ENCODE assay signal across 14 cellular contexts in genomic region chr2:241308832-241309500, GRCh38. TPM values are rescaled to one million over a fixed set of nuclear protein-coding genes. Genes with fewer than 3 reads are reported as not detected.
DNase-seq lines count a peak whose midpoint lies in the region; ATAC-seq, FAIRE-seq and TF ChIP-seq lines count a peak whose summit lies in the region.
"Had no signal": no experiment of that assay in that cellular context is flagged by ENCODE, and none has a peak within 500 bp of the region (broad histone marks: within the 10 kb centered on the region; RNA-seq: fewer than 3 reads in every experiment).

No MANE protein-coding gene starts in this region.

- H3K36me3 Mint-ChIP-seq in activated CD4-positive, alpha-beta T cell treated with anti-CD3 and anti-CD28 coated beads, Interleukin-2, amount 10 ng/mL, durations not matched to agents 7 days and 5 days (ENCODE audit: low read depth) = peaks cover 24% of the 10 kb centered on the region
- H3K36me3 Mint-ChIP-seq in activated B cell treated with CpG ODN at 0.5 μM for 24 hours (ENCODE audit: low read depth) = no peaks in the 10 kb centered on the region
- H3K36me3 Mint-ChIP-seq: IgD-negative memory B cell had no signal

- CTCF ChIA-PET in activated CD4-positive, alpha-beta T cell treated with anti-CD3 and anti-CD28 coated beads, Interleukin-2, amount 10 ng/mL, durations not matched to agents 7 days and 5 days (lab: Charles Lee) = no interaction called here
- CTCF ChIA-PET in activated B cell treated with CpG ODN at 0.5 μM for 24 hours (lab: Charles Lee) = interaction anchor here (1.0 kb wide), 1 partner anchor 83 kb away, joined by 3 read pairs; no protein-coding TSS in a partner anchor

- WGBS in spleen, 5 donors = 87 to 95% (median 90%) methylated on average over 18 of the region's 18 CpGs
- WGBS in tibial nerve, 2 donors = 85 to 89% methylated on average over 18 of the region's 18 CpGs

- FAIRE-seq in urothelium cell line (lab: Jason Lieb, UNC) = no peak
- FAIRE-seq: A204.1 had no signal

- peak overlapping the region; percentile 37 for H3K4me3 Mint-ChIP-seq in activated CD4-positive, alpha-beta T cell treated with anti-CD3 and anti-CD28 coated beads, Interleukin-2, amount 10 ng/mL, durations not matched to agents 7 days and 5 days
- H3K4me3 Mint-ChIP-seq in activated B cell treated with CpG ODN at 0.5 μM for 24 hours = no peak overlapping the region

- H3K27me3 Mint-ChIP-seq in activated CD4-positive, alpha-beta T cell treated with anti-CD3 and anti-CD28 coated beads, Interleukin-2, amount 10 ng/mL, durations not matched to agents 7 days and 5 days = no peaks in the 10 kb centered on the region
- no peaks in the 10 kb centered on the region for H3K27me3 Mint-ChIP-seq in activated B cell treated with CpG ODN at 0.5 μM for 24 hours
- H3K27me3 Mint-ChIP-seq: IgD-negative memory B cell had no signal

- H3K4me1 Mint-ChIP-seq in activated CD4-positive, alpha-beta T cell treated with anti-CD3 and anti-CD28 coated beads, Interleukin-2, amount 10 ng/mL, durations not matched to agents 7 days and 5 days = peaks cover 80% of the 10 kb centered on the region
- peaks cover 75% of the 10 kb centered on the region for H3K4me1 Mint-ChIP-seq in activated B cell treated with CpG ODN at 0.5 μM for 24 hours

- H3K27ac ChIP-seq in spleen = peak overlapping the region in 6 of 8 donors; percentile 0 to 64 (median 52)
- H3K27ac ChIP-seq in tibial nerve = no peak overlapping the region
- H3K27ac ChIP-seq: SJSA1 had no signal

- H3K4me3 ChIP-seq in spleen (no peak overlapping the region), tibial nerve (no peak overlapping the region)
- H3K4me3 ChIP-seq: SJSA1, skin epidermis, transverse colon had no signal

- no peak for TF ChIP-seq EP300 in tibial nerve (IDR thresholded peaks at IDR 0.05)

- POLR2A ChIA-PET in activated CD4-positive, alpha-beta T cell treated with anti-CD3 and anti-CD28 coated beads, Interleukin-2, amount 10 ng/mL, durations not matched to agents 7 days and 5 days (lab: Charles Lee) = no interaction called here
- POLR2A ChIA-PET in activated B cell treated with CpG ODN at 0.5 μM for 24 hours (lab: Charles Lee) = interaction anchor here (1.0 kb wide), 1 partner anchor 392 kb away, joined by 3 read pairs; no protein-coding TSS in a partner anchor

- ATAC-seq in activated B cell treated with CpG ODN at 0.5 μM for 24 hours (ENCODE audit: low read depth) = no peak
- peak; percentile 24 for ATAC-seq in left lobe of liver

- intact Hi-C loops in activated B cell treated with CpG ODN at 0.5 μM for 24 hours (cut with micrococcal nuclease) (loop anchor here (2.0 kb wide), 1 partner anchor 16 kb away; no protein-coding TSS in a partner anchor), spleen (cut with DNase I; ENCODE audit: low total_unique reads) (no loop called here)

- H3K9me3 ChIP-seq in spleen = no peaks in the 10 kb centered on the region
- H3K9me3 ChIP-seq in tibial nerve = no peaks in the 10 kb centered on the region
- H3K9me3 ChIP-seq: transverse colon had no signal

- H3K27me3 ChIP-seq in spleen (replicated peaks in 1 of 7) = no peaks in the 10 kb centered on the region
- no peaks in the 10 kb centered on the region for H3K27me3 ChIP-seq in tibial nerve
- H3K27me3 ChIP-seq: SJSA1, transverse colon had no signal

- H3K36me3 ChIP-seq in spleen (peaks cover 0 to 6% (median 0%) of the 10 kb centered on the region in 6 donors), tibial nerve (no peaks in the 10 kb centered on the region)

- TF ChIP-seq CTCF in activated B cell treated with CpG ODN at 0.5 μM for 24 hours (IDR thresholded peaks at IDR 0.05) = no peak
- no peak for TF ChIP-seq CTCF in spleen (IDR thresholded peaks at IDR 0.05 in 8 of 11, conservative IDR thresholded peaks at IDR 0.05 in 3 of 11)
- TF ChIP-seq CTCF in tibial nerve (IDR thresholded peaks at IDR 0.05) = no peak

- TF ChIP-seq POLR2A in spleen (IDR thresholded peaks at IDR 0.05) = no peak
- TF ChIP-seq POLR2A in tibial nerve (IDR thresholded peaks at IDR 0.05) = no peak

- no peak for DNase-seq in activated CD4-positive, alpha-beta T cell treated with anti-CD3 and anti-CD28 coated beads, Interleukin-2, amount 10 ng/mL, durations not matched to agents 7 days and 5 days
- no peak for DNase-seq in activated CD4-positive, alpha-beta T cell treated with anti-CD3 and anti-CD28 coated beads, Interleukin-2, amount 50 U/mL, for 4 hours
- DNase-seq in activated B cell treated with CpG ODN at 0.5 μM for 24 hours (no peak), left lobe of liver (ENCODE audit: low spot score) (no peak), spleen (no peak), tibial nerve (ENCODE audit: low spot score in 2 of 2) (no peak), urothelium cell line (ENCODE audit: low spot score) (no peak)
- DNase-seq in stimulated activated CD8-positive, alpha-beta memory T cell treated with anti-CD3 and anti-CD28 coated beads, Interleukin-4, amount 100 ng/mL, for 48 hours = no peak
- DNase-seq: NCI-H2081 had no signal

- H3K4me1 ChIP-seq in spleen (peaks cover 26 to 99% (median 66%) of the 10 kb centered on the region in 6 donors), tibial nerve (peaks cover 0 to 60% (median 18%) of the 10 kb centered on the region in 4 donors)

- H3K9me3 Mint-ChIP-seq in activated CD4-positive, alpha-beta T cell treated with anti-CD3 and anti-CD28 coated beads, Interleukin-2, amount 10 ng/mL, durations not matched to agents 7 days and 5 days = no peaks in the 10 kb centered on the region
- no peaks in the 10 kb centered on the region for H3K9me3 Mint-ChIP-seq in activated B cell treated with CpG ODN at 0.5 μM for 24 hours
- H3K9me3 Mint-ChIP-seq: IgD-negative memory B cell had no signal

- peak overlapping the region; percentile 86 for H3K27ac Mint-ChIP-seq in activated CD4-positive, alpha-beta T cell treated with anti-CD3 and anti-CD28 coated beads, Interleukin-2, amount 10 ng/mL, durations not matched to agents 7 days and 5 days
- peak overlapping the region; percentile 85 for H3K27ac Mint-ChIP-seq in activated B cell treated with CpG ODN at 0.5 μM for 24 hours

RNA-seq across cellular contexts. Expression of gene HDLBP, which starts 6.5 kb away (rescaled TPM):
- 100 to 1,000 TPM; 198 to 203 TPM for total RNA-seq in activated CD4-positive, alpha-beta T cell treated with anti-CD3 and anti-CD28 coated beads, Interleukin-2, amount 10 ng/mL, durations not matched to agents 7 days and 5 days
- 158 and 168 TPM in 2 replicates for total RNA-seq in activated B cell treated with CpG ODN at 0.5 μM for 24 hours
- 490 TPM for total RNA-seq in left lobe of liver
- 100 to 1,000 TPM; 207 to 333 (median 268) TPM for total RNA-seq in spleen
- polyA plus RNA-seq in spleen = 10 to 100 TPM; 46.1 to 63.3 (median 51.4) TPM
- total RNA-seq in tibial nerve = 100 to 1,000 TPM; 324 to 412 (median 363) TPM

RNA-seq across cellular contexts. Expression of gene SEPTIN2, which starts 6.8 kb away (rescaled TPM):
- 100 to 1,000 TPM; 195 to 211 TPM for total RNA-seq in activated CD4-positive, alpha-beta T cell treated with anti-CD3 and anti-CD28 coated beads, Interleukin-2, amount 10 ng/mL, durations not matched to agents 7 days and 5 days
- total RNA-seq in activated B cell treated with CpG ODN at 0.5 μM for 24 hours = 238 and 251 TPM in 2 replicates
- 74.5 TPM for total RNA-seq in left lobe of liver
- 100 to 1,000 TPM; 236 to 350 (median 327) TPM for total RNA-seq in spleen
- polyA plus RNA-seq in spleen = 100 to 1,000 TPM in 2 of 3 donors, 10 to 100 TPM in 1; 90.3 to 164 (median 102) TPM
- 100 to 1,000 TPM; 311 to 585 (median 373) TPM for total RNA-seq in tibial nerve

RNA-seq across cellular contexts. Expression of gene FARP2, which starts 47.1 kb away (rescaled TPM):
- total RNA-seq in activated CD4-positive, alpha-beta T cell treated with anti-CD3 and anti-CD28 coated beads, Interleukin-2, amount 10 ng/mL, durations not matched to agents 7 days and 5 days = 10 to 100 TPM; 18.2 to 18.4 TPM
- 74.7 and 91.2 TPM in 2 replicates for total RNA-seq in activated B cell treated with CpG ODN at 0.5 μM for 24 hours
- total RNA-seq in left lobe of liver = 27.6 TPM
- 10 to 100 TPM; 30.9 to 72.8 (median 61.5) TPM for total RNA-seq in spleen
- 10 to 100 TPM in 2 of 3 donors, 1 to 10 TPM in 1; 9.1 to 16.5 (median 14.1) TPM for polyA plus RNA-seq in spleen
- total RNA-seq in tibial nerve = 100 to 1,000 TPM in 2 of 4 donors, 10 to 100 TPM in 2; 42.7 to 229 (median 93.2) TPM

Comparison
In these comparisons a context has a peak if more than half of its experiments do, and no peak if none do; other contexts are left out.
1. H3K27ac ChIP-seq: peak in spleen (6 of 8); none in tibial nerve (0 of 4).